Comparison of ENCODE assay signal across 8 cellular contexts in genomic region chr11:72813740-72814138, GRCh38. TPM values are rescaled to one million over a fixed set of nuclear protein-coding genes. Genes with fewer than 3 reads are reported as not detected.
DNase-seq lines count a peak whose midpoint lies in the region; ATAC-seq and TF ChIP-seq lines count a peak whose summit lies in the region.

No MANE protein-coding gene starts in this region.

- BruUV-seq in PC-9 (replicated peaks; lab: Mats Ljungman, UMichigan) = no TSS peak

- peaks cover 27% of the 10 kb centered on the region for H3K79me2 ChIP-seq in PC-9 (ENCODE audit: low read depth)

- H3K36me3 ChIP-seq in PC-9 (ENCODE audit: low read depth) (no peaks in the 10 kb centered on the region), ascending aorta (peaks cover 15 to 20% of the 10 kb centered on the region in 2 donors), iPS-18a (ENCODE audit: control insufficient read depth, low read depth, low read length) (peaks cover 4% of the 10 kb centered on the region)

- ATAC-seq in GM21576 (IDR thresholded peaks at IDR 0.05; ENCODE audit: unreplicated experiment) = peak; percentile 39

- intact Hi-C loops in PC-9 (cut with micrococcal nuclease; ENCODE audit: unreplicated experiment) = loop anchor here (1.0 to 10.0 kb wide), 3 partner anchors 61 to 229 kb away; partner anchors contain the start of gene ARAP1
- intact Hi-C loops in ascending aorta (cut with DNase I) = loop anchor here (1.0 kb wide), 3 partner anchors 20 to 91 kb away; partner anchors contain the start of gene ARAP1

- no peaks in the 10 kb centered on the region for H3K9me3 ChIP-seq in PC-9 (ENCODE audit: insufficient read depth, low read depth)
- no peaks in the 10 kb centered on the region for H3K9me3 ChIP-seq in ascending aorta
- H3K9me3 ChIP-seq in iPS-18a (ENCODE audit: control insufficient read depth, low read depth, low read length) = no peaks in the 10 kb centered on the region

- H3K27ac ChIP-seq in PC-9 (peak overlapping the region; percentile 74), ascending aorta (peak overlapping the region; percentile 92 to 96), iPS-18a (ENCODE audit: low read length) (peak overlapping the region; percentile 88)

- CTCF ChIA-PET in PC-9 (lab: Charles Lee) = interaction anchor here (0.6 to 1.6 kb wide), 5 partner anchors 19 to 351 kb away, joined by 4 to 7 read pairs (median 4); partner anchors contain the start of gene STARD10

- H3K27me3 ChIP-seq in PC-9 (ENCODE audit: insufficient read depth, low read depth) (no peaks in the 10 kb centered on the region), ascending aorta (no peaks in the 10 kb centered on the region), iPS-18a (ENCODE audit: control insufficient read depth, insufficient read depth, low read length) (peaks cover 10% of the 10 kb centered on the region)

- peak overlapping the region; percentile 86 for H3K9ac ChIP-seq in iPS-18a (ENCODE audit: low read length)

- H3K4me2 ChIP-seq in PC-9 = peak overlapping the region; percentile 96

- peaks cover 26% of the 10 kb centered on the region for H3F3A ChIP-seq in PC-9 (ENCODE audit: insufficient read depth, low read depth)

- TF ChIP-seq CTCF in PC-9 (conservative IDR thresholded peaks at IDR 0.05) (no peak), ascending aorta (IDR thresholded peaks at IDR 0.05) (no peak)

- no peaks in the 10 kb centered on the region for H4K20me1 ChIP-seq in PC-9 (ENCODE audit: insufficient read depth)

- H3K4me1 ChIP-seq in PC-9 (replicated peaks; ENCODE audit: insufficient read depth) (peaks cover 39% of the 10 kb centered on the region), ascending aorta (peaks cover 10 to 29% of the 10 kb centered on the region in 2 donors), iPS-18a (ENCODE audit: control insufficient read depth, low read depth, low read length) (peaks cover 18% of the 10 kb centered on the region)

- H2AFZ ChIP-seq in PC-9 = peak overlapping the region; percentile 93

- H3K9me2 ChIP-seq in PC-9 (ENCODE audit: insufficient read depth) = no peaks in the 10 kb centered on the region

- DNase-seq in SIG-M5 treated with dmso at 0.1 percent for 504 hours (lab: John Stamatoyannopoulos, UW; ENCODE audit: unreplicated experiment) (peak; percentile 78), SIG-M5 (lab: John Stamatoyannopoulos, UW) (no peak), HuH-7 (ENCODE audit: low spot score) (peak; percentile 82), PC-9 (peak in 1 of 2 experiments; percentile 64), ascending aorta (ENCODE audit: low spot score in 2 of 2) (peak in 1 of 2 donors; percentile 87), skeletal muscle cell (ENCODE audit: low read depth) (no peak)

- H3K4me3 ChIP-seq in PC-9 = peak overlapping the region; percentile 85
- peak overlapping the region; percentile 81 to 85 for H3K4me3 ChIP-seq in ascending aorta
- peak overlapping the region; percentile 82 for H3K4me3 ChIP-seq in iPS-18a (ENCODE audit: low read length)
- H3K4me3 ChIP-seq in skeletal muscle cell (ENCODE audit: low read depth, low read length) = peak overlapping the region; percentile 81

- POLR2A ChIA-PET in PC-9 (lab: Charles Lee; ENCODE audit: unreplicated experiment) = interaction anchor here (0.6 kb wide), 2 partner anchors 14 to 55 kb away, joined by 4 to 8 read pairs; no protein-coding TSS in a partner anchor

RNA-seq across cellular contexts. Expression of gene ATG16L2, which starts 0.5 kb away (rescaled TPM):
- total RNA-seq in PC-9 (2021) (17.5 and 24.0 TPM in 2 replicates), ascending aorta (21.2 TPM)

RNA-seq across cellular contexts. Expression of gene STARD10, which starts 19.9 kb away (rescaled TPM):
- total RNA-seq in PC-9 (2021) (145 and 184 TPM in 2 replicates), ascending aorta (20.9 TPM)

Comparison
In these comparisons a context has a peak if more than half of its experiments do, and no peak if none do; other contexts are left out.
1. DNase-seq: peak in SIG-M5 treated with dmso at 0.1 percent for 504 hours (single experiment) and HuH-7 (single experiment); none in SIG-M5 (single experiment) and skeletal muscle cell (single experiment).
2. Peak in every context shown above with its lines, with median percentiles within 50 percentile points of each other: H3K27ac ChIP-seq and H3K4me3 ChIP-seq.